In genomic region chr6:116392158-116393032, GRCh38 we compare ENCODE assay signal across 1 cellular context.
A peak's percentile ranks its signal among the peaks of the same experiment; 100 is the strongest.
TF ChIP-seq lines count a peak whose summit lies in the region.

No MANE protein-coding gene starts in this region.

TF ChIP-seq in IMR-90, 13 proteins besides CTCF, POLR2A, EP300 and RAD21:
- TF ChIP-seq NFE2L2 (IDR thresholded peaks at IDR 0.05; ENCODE audit: low read depth, low read length) = no peak
- no peak for TF ChIP-seq FOS (IDR thresholded peaks at IDR 0.05; ENCODE audit: low read depth, low read length)
- peak; percentile 38; the same call in 1 of the 2 replicates for TF ChIP-seq CEBPB (IDR thresholded peaks at IDR 0.05; ENCODE audit: low read depth, low read length)
- TF ChIP-seq USF2 (IDR thresholded peaks at IDR 0.05; ENCODE audit: low read depth, low read length) = no peak
- peak; percentile 42; the same call in 1 of the 2 replicates for TF ChIP-seq MAFK (IDR thresholded peaks at IDR 0.05; ENCODE audit: low read depth, low read length)
